Comparison of ENCODE assay signal across 1 cellular context in the genomic region with DNA sequence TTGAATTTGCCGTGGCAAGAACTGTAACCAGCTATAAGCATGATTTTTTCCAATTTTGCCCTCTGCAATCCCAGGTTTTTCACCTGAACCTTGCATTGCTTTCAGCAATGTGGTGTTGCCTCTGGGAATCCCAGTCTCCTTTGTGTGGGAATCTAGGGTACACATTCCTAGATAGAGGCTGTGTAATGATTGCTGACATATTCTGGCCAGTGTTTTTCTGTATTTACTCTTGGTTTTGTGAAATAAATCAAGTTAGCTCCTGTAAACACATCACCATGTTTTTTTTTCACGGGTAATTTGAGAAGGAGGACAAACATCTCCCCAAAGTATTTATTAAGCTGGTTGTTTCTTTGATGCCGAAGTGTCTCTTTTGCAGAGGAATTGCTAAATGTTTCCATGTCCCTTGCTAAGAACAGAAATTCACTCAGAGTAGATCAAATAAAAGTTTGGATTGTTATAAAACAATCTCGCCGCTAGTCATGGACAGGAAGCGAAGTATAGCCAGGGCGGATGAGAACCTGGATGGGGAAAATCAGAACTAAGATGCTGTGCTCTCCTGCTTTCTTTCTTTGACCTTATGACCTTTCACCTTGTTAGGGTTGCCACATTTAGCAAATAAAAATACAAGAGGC.
TF ChIP-seq lines count a peak whose summit lies in the region.

No MANE protein-coding gene starts in this region.

TF ChIP-seq in HepG2, 621 proteins besides CTCF, POLR2A, EP300 and RAD21:
- TF ChIP-seq REXO4 (CRISPR knock-in tag; IDR thresholded peaks at IDR 0.05; ENCODE audit: borderline replicate concordance) (no peak), BCL6 (CRISPR knock-in tag; IDR thresholded peaks at IDR 0.05) (peak; percentile 93)
